In the genomic region with DNA sequence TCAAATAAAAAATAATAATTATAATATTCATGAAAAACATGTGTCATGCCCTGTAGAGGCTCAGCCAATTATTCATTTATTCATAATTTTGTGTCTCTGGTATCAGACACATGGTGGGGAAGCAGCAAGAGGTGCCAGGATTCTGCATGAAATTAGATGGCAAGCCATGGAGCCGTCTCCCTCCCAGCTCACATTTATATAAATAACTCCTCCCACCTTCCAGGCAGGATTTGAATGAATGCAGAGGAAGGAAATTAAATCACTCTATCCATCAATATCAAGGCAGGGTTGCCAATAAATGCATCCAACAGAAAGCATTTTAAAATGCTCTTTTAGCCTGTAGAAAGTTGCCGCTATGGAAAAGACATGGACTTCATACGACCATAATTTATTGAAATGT, we compare ENCODE assay signal across 15 cellular contexts.
DNase-seq lines count a peak whose midpoint lies in the region; TF ChIP-seq lines count a peak whose summit lies in the region.
"Had no signal": no experiment of that assay in that cellular context is flagged by ENCODE, and none has a peak within 500 bp of the region (broad histone marks: within the 10 kb centered on the region; RNA-seq: fewer than 3 reads in every experiment).

No MANE protein-coding gene starts in this region.

- H3K4me3 ChIP-seq in H7 (ENCODE audit: insufficient read depth, low read depth, low read length) (no peak overlapping the region), brain microvascular endothelial cell (ENCODE audit: low read depth, low read length) (no peak overlapping the region)
- H3K4me3 ChIP-seq: HAP-1 had no signal

- no peak overlapping the region for H3K27ac ChIP-seq in brain microvascular endothelial cell

- no peak for TF ChIP-seq CTCF in brain microvascular endothelial cell (IDR thresholded peaks at IDR 0.05; ENCODE audit: low read depth, low read length, missing control alignments)

- DNase-seq in Ammon's horn (ENCODE audit: low spot score) (peak; percentile 46), H7 (peak; percentile 4), cerebellum (ENCODE audit: low spot score) (peak; percentile 81), islet precursor cell (no peak), hepatic stellate cell (ENCODE audit: low spot score) (no peak), brain microvascular endothelial cell (no peak), NCI-H2029 treated with DMSO at 0.1 percent for 48 hours (lab: John Stamatoyannopoulos, UW) (no peak)
- DNase-seq: 8988T; BE2C; CD4-positive, CD25-positive, alpha-beta regulatory T cell; CD8-positive, alpha-beta memory T cell; COR-L47; GDM1; GOT3 had no signal

- H3K27me3 ChIP-seq in H7 (ENCODE audit: control insufficient read depth, insufficient read depth, low read length), result no peaks in the 10 kb centered on the region
- no peaks in the 10 kb centered on the region for H3K27me3 ChIP-seq in brain microvascular endothelial cell (replicated peaks)
- H3K27me3 ChIP-seq: BE2C had no signal

- H3K36me3 ChIP-seq in H7 (replicated peaks; ENCODE audit: control insufficient read depth, insufficient read depth, low read length), result no peaks in the 10 kb centered on the region
- H3K36me3 ChIP-seq in brain microvascular endothelial cell (replicated peaks), result no peaks in the 10 kb centered on the region
- H3K36me3 ChIP-seq: BE2C, HAP-1 had no signal

- in situ Hi-C loops in brain microvascular endothelial cell (cut with HindIII; ENCODE audit: low pct_ligation_motif_present, low sequenced_read_pairs), result no loop called here

Comparison
In these comparisons a context has a peak if more than half of its experiments do, and no peak if none do; other contexts are left out.
1. DNase-seq: peak in Ammon's horn (single experiment), H7 (single experiment) and cerebellum (single experiment); none in islet precursor cell (single experiment), hepatic stellate cell (single experiment), brain microvascular endothelial cell (single experiment) and NCI-H2029 treated with DMSO at 0.1 percent for 48 hours (single experiment).